In genomic region chr2:42046819-42047487, GRCh38 we compare ENCODE assay signal across 7 cellular contexts.
DNase-seq lines count a peak whose midpoint lies in the region; ATAC-seq lines count a peak whose summit lies in the region.

No MANE protein-coding gene starts in this region.

- peak overlapping the region; percentile 18 to 61 for H3K27ac ChIP-seq in mucosa of rectum (ENCODE audit: low read depth in 2 of 2, low read length in 2 of 2)

- H3K9me3 ChIP-seq in mucosa of rectum (ENCODE audit: control insufficient read depth in 2 of 2, low read length in 2 of 2) = no peaks in the 10 kb centered on the region

- peaks cover 83% of the 10 kb centered on the region for H3K27me3 Mint-ChIP-seq in dendritic cell treated with granulocyte-macrophage colony-stimulating factor and Interleukin-4, amounts not matched to agents 40 ng/mL and 50 ng/mL, for 4 days

- H3K4me3 ChIP-seq in mucosa of rectum (ENCODE audit: low read length in 2 of 2) = peak overlapping the region; percentile 22 to 66

- peak overlapping the region; percentile 5 to 41 for H3K9ac ChIP-seq in mucosa of rectum (ENCODE audit: low read depth in 1 of 2, low read length in 2 of 2)

- peak; percentile 27 for DNase-seq in NCI-H524 treated with DMSO at 0.1 percent for 48 hours (lab: John Stamatoyannopoulos, UW)
- DNase-seq in superior temporal gyrus (ENCODE audit: extremely low spot score) = no peak
- DNase-seq in NCI-H2107 treated with DMSO at 0.1 percent for 48 hours (lab: John Stamatoyannopoulos, UW; ENCODE audit: unreplicated experiment) = no peak

- peak; percentile 10 for ATAC-seq in GM21390 (IDR thresholded peaks at IDR 0.05; ENCODE audit: unreplicated experiment)
- no peak for ATAC-seq in HG02678 (IDR thresholded peaks at IDR 0.05; ENCODE audit: unreplicated experiment)

- intact Hi-C loops in dendritic cell treated with granulocyte-macrophage colony-stimulating factor and Interleukin-4, amounts not matched to agents 40 ng/mL and 50 ng/mL, for 4 days (cut with micrococcal nuclease) = no loop called here

- no peaks in the 10 kb centered on the region for H3K36me3 Mint-ChIP-seq in dendritic cell treated with granulocyte-macrophage colony-stimulating factor and Interleukin-4, amounts not matched to agents 40 ng/mL and 50 ng/mL, for 4 days (ENCODE audit: low read depth)

- H3K4me1 Mint-ChIP-seq in dendritic cell treated with granulocyte-macrophage colony-stimulating factor and Interleukin-4, amounts not matched to agents 40 ng/mL and 50 ng/mL, for 4 days (ENCODE audit: low read depth) = no peaks in the 10 kb centered on the region

- peaks cover 22 to 33% of the 10 kb centered on the region in 2 donors for H3K4me1 ChIP-seq in mucosa of rectum (ENCODE audit: control insufficient read depth in 2 of 2, insufficient read depth in 2 of 2, low read length in 2 of 2)

- H3K27ac Mint-ChIP-seq in dendritic cell treated with granulocyte-macrophage colony-stimulating factor and Interleukin-4, amounts not matched to agents 40 ng/mL and 50 ng/mL, for 4 days = no peak overlapping the region

- H3K27me3 ChIP-seq in mucosa of rectum (ENCODE audit: control insufficient read depth in 2 of 2, insufficient read depth in 2 of 2, low read length in 2 of 2) = peaks cover 0 to 11% of the 10 kb centered on the region in 2 donors

- H3K4me3 Mint-ChIP-seq in dendritic cell treated with granulocyte-macrophage colony-stimulating factor and Interleukin-4, amounts not matched to agents 40 ng/mL and 50 ng/mL, for 4 days = peak overlapping the region; percentile 47

- no peaks in the 10 kb centered on the region for H3K36me3 ChIP-seq in mucosa of rectum (ENCODE audit: control insufficient read depth in 2 of 2, insufficient read depth in 2 of 2, low read length in 2 of 2)

- no peaks in the 10 kb centered on the region for H3K9me3 Mint-ChIP-seq in dendritic cell treated with granulocyte-macrophage colony-stimulating factor and Interleukin-4, amounts not matched to agents 40 ng/mL and 50 ng/mL, for 4 days
